In genomic region chr10:105044902-105045301, GRCh38 we compare ENCODE assay signal across 20 cellular contexts.
DNase-seq lines count a peak whose midpoint lies in the region; ATAC-seq, FAIRE-seq and TF ChIP-seq lines count a peak whose summit lies in the region.
"Had no signal": no experiment of that assay in that cellular context is flagged by ENCODE, and none has a peak within 500 bp of the region (broad histone marks: within the 10 kb centered on the region; RNA-seq: fewer than 3 reads in every experiment).

No MANE protein-coding gene starts in this region.

- H3K27ac Mint-ChIP-seq in T-cell, result no peak overlapping the region
- H3K27ac Mint-ChIP-seq: CD14-positive monocyte; CD4-positive, alpha-beta memory T cell; CD4-positive, CD25-positive, alpha-beta regulatory T cell; CD8-positive, alpha-beta memory T cell had no signal

- TF ChIP-seq RAD21 in GM12878 (IDR thresholded peaks at IDR 0.05; ENCODE audit: insufficient read depth, low read depth, low read length), result no peak

- H3K9ac ChIP-seq in MM.1S (ENCODE audit: low read length) (no peak overlapping the region), GM12878 (ENCODE audit: control insufficient read depth, insufficient read depth, low read length) (no peak overlapping the region)
- H3K9ac ChIP-seq: BLaER1 had no signal

- no peak for FAIRE-seq in GM12878 (lab: Jason Lieb, UNC)
- FAIRE-seq: A204.1, D721Med, GM12891 had no signal

- H3K4me3 Mint-ChIP-seq in T-cell, result no peak overlapping the region
- H3K4me3 Mint-ChIP-seq: CD14-positive monocyte; CD4-positive, alpha-beta memory T cell; CD4-positive, CD25-positive, alpha-beta regulatory T cell; CD8-positive, alpha-beta memory T cell had no signal

- peaks cover 0 to 17% (median 7%) of the 10 kb centered on the region in 3 donors for H3K9me3 Mint-ChIP-seq in T-cell

- in situ Hi-C loops in GM12878 (cut with MboI), result no loop called here

- H3K27ac ChIP-seq in MM.1S (ENCODE audit: low read length) (peak overlapping the region; percentile 46; the same call in 1 of the 2 replicates), GM12878 (ENCODE audit: control insufficient read depth, insufficient read depth) (no peak overlapping the region), thyroid gland (no peak overlapping the region)
- H3K27ac ChIP-seq: BLaER1 had no signal

- peaks cover 46% of the 10 kb centered on the region for H3K4me1 ChIP-seq in MM.1S (ENCODE audit: low read length)
- H3K4me1 ChIP-seq in GM12878 (ENCODE audit: control insufficient read depth, insufficient read depth, low read length), result no peaks in the 10 kb centered on the region
- no peaks in the 10 kb centered on the region for H3K4me1 ChIP-seq in thyroid gland
- H3K4me1 ChIP-seq: BE2C, BLaER1 had no signal

- no TSS peak for BruUV-seq in GM12878 (replicated peaks; lab: Mats Ljungman, UMichigan)

- peak; percentile 66 for DNase-seq in MM.1S
- no peak for DNase-seq in GM12878 (ENCODE audit: low read depth, low spot score)
- DNase-seq in T-cell, result no peak
- no peak for DNase-seq in thyroid gland
- DNase-seq: 8988T; ACHN; BE2C; C1 segment of cervical spinal cord; CD4-positive, alpha-beta memory T cell; CD4-positive, CD25-positive, alpha-beta regulatory T cell; CD8-positive, alpha-beta memory T cell; COR-L47; DMS79 treated with DMSO at 0.1 percent for 48 hours; GDM1 had no signal

- intact Hi-C loops in GM12878 (cut with micrococcal nuclease; ENCODE audit: unreplicated experiment), result no loop called here
- intact Hi-C loops in thyroid gland (cut with DNase I), result no loop called here

- CTCF ChIA-PET in GM12878 (lab: Yijun Ruan, JAX), result no interaction called here
- CTCF ChIA-PET in T-cell (lab: Charles Lee), result no interaction called here

- H3K4me3 ChIP-seq in MM.1S (ENCODE audit: low read length) (0 out of 2 replicates have a peak overlapping the region, but pooled peaks have one; percentile 7), GM12878 (no peak overlapping the region), thyroid gland (replicated peaks in 1 of 3) (no peak overlapping the region)
- H3K4me3 ChIP-seq: BLaER1 had no signal

- no peaks in the 10 kb centered on the region for H3K4me1 Mint-ChIP-seq in T-cell
- H3K4me1 Mint-ChIP-seq: CD14-positive monocyte; CD4-positive, CD25-positive, alpha-beta regulatory T cell; CD8-positive, alpha-beta memory T cell had no signal

- H3K4me2 ChIP-seq in MM.1S (ENCODE audit: low read depth, low read length) (peak overlapping the region; percentile 51), GM12878 (ENCODE audit: control insufficient read depth, insufficient read depth) (no peak overlapping the region)
- H3K4me2 ChIP-seq: BLaER1 had no signal

- H3K36me3 ChIP-seq in MM.1S (replicated peaks; ENCODE audit: insufficient read depth, low read length), result no peaks in the 10 kb centered on the region
- no peaks in the 10 kb centered on the region for H3K36me3 ChIP-seq in GM12878 (ENCODE audit: control insufficient read depth in 2 of 2, insufficient read depth in 2 of 2, low read length in 1 of 2)
- no peaks in the 10 kb centered on the region for H3K36me3 ChIP-seq in thyroid gland
- H3K36me3 ChIP-seq: BE2C, BLaER1 had no signal

- H3K9me3 ChIP-seq in MM.1S (replicated peaks; ENCODE audit: insufficient read depth, low read length), result no peaks in the 10 kb centered on the region
- no peaks in the 10 kb centered on the region for H3K9me3 ChIP-seq in GM12878 (replicated peaks; ENCODE audit: control insufficient read depth, insufficient read depth, low read length)
- no peaks in the 10 kb centered on the region for H3K9me3 ChIP-seq in thyroid gland
- H3K9me3 ChIP-seq: BE2C, BLaER1 had no signal

- 0% methylated on average over 2 of the region's 3 CpGs for WGBS in GM12878 (ENCODE audit: insufficient coverage, insufficient replicate concordance, low lambda C conversion rate, missing lambda C conversion rate)
- WGBS in thyroid gland, 2 donors, result 56 to 67% methylated on average over 3 of the region's 3 CpGs

- no peaks in the 10 kb centered on the region for H3K27me3 ChIP-seq in MM.1S (replicated peaks; ENCODE audit: insufficient read depth, low read length)
- H3K27me3 ChIP-seq in GM12878 (replicated peaks in 1 of 2; ENCODE audit: control insufficient read depth in 2 of 2, insufficient read depth in 2 of 2, low read length in 1 of 2), result no peaks in the 10 kb centered on the region
- no peaks in the 10 kb centered on the region for H3K27me3 ChIP-seq in thyroid gland
- H3K27me3 ChIP-seq: BE2C, BLaER1 had no signal

- POLR2A ChIA-PET in GM12878 (lab: Charles Lee), result no interaction called here
- POLR2A ChIA-PET in T-cell (lab: Charles Lee), result no interaction called here

- H4K20me1 ChIP-seq in MM.1S (ENCODE audit: insufficient read depth, low read length), result no peaks in the 10 kb centered on the region
- H4K20me1 ChIP-seq in GM12878 (ENCODE audit: control insufficient read depth, insufficient read depth), result no peaks in the 10 kb centered on the region
- H4K20me1 ChIP-seq: BLaER1 had no signal

- H3K79me2 ChIP-seq in MM.1S (ENCODE audit: low read length) (no peaks in the 10 kb centered on the region), GM12878 (ENCODE audit: control insufficient read depth, insufficient read depth, low read length) (no peaks in the 10 kb centered on the region)

- TF ChIP-seq CTCF in MM.1S (IDR thresholded peaks at IDR 0.05; ENCODE audit: low read length) (0 out of 2 replicates have a peak, but pooled peaks have one; percentile 3), GM12878 (IDR thresholded peaks at IDR 0.05 in 2 of 3, conservative IDR thresholded peaks at IDR 0.05 in 1 of 3; ENCODE audit: control insufficient read depth in 2 of 3, extremely low read depth in 1 of 3, insufficient read depth in 1 of 3, low read depth in 3 of 3, low read length in 3 of 3) (no peak), thyroid gland (IDR thresholded peaks at IDR 0.05) (no peak)

- peaks cover 22% of the 10 kb centered on the region; the same call in 1 of the 2 replicates for H3F3A ChIP-seq in MM.1S (ENCODE audit: insufficient read depth, low read length)

- TF ChIP-seq EP300 in GM12878 (IDR thresholded peaks at IDR 0.05; ENCODE audit: borderline replicate concordance in 1 of 2, control insufficient read depth in 1 of 2, low read depth in 2 of 2, low read length in 2 of 2), result no peak

- peak overlapping the region; percentile 44; the same call in 1 of the 2 replicates for H2AFZ ChIP-seq in MM.1S (ENCODE audit: low read length)
- H2AFZ ChIP-seq in GM12878 (ENCODE audit: control insufficient read depth, low read depth, low read length), result no peak overlapping the region

- ATAC-seq in GM18867 (IDR thresholded peaks at IDR 0.05; ENCODE audit: unreplicated experiment), result peak; percentile 55
- ATAC-seq in GM12878, result peak; percentile 24; the same call in 1 of the 3 replicates
- no peak for ATAC-seq in T-cell (replicated peaks in 1 of 4)

- H3K27me3 Mint-ChIP-seq in T-cell, result peaks cover 0 to 4% of the 10 kb centered on the region in 2 donors
- H3K27me3 Mint-ChIP-seq: CD4-positive, CD25-positive, alpha-beta regulatory T cell; CD8-positive, alpha-beta memory T cell had no signal

- H3K36me3 Mint-ChIP-seq in T-cell, result peaks cover 3% of the 10 kb centered on the region
- H3K36me3 Mint-ChIP-seq: CD14-positive monocyte; CD4-positive, alpha-beta memory T cell; CD4-positive, CD25-positive, alpha-beta regulatory T cell; CD8-positive, alpha-beta memory T cell had no signal

- H3K9me2 ChIP-seq in MM.1S (replicated peaks; ENCODE audit: insufficient read depth, low read length), result no peaks in the 10 kb centered on the region

- TF ChIP-seq POLR2A in GM12878 (IDR thresholded peaks at IDR 0.05; ENCODE audit: low read depth, low read length) (no peak), thyroid gland (IDR thresholded peaks at IDR 0.05) (no peak)

- RAD21 ChIA-PET in GM12878 (lab: Charles Lee; ENCODE audit: unreplicated experiment), result no interaction called here

- SMC1A ChIA-PET in GM12878 (lab: Charles Lee; ENCODE audit: uncharacterized antibody, unreplicated experiment), result no interaction called here

TF ChIP-seq in GM12878, 131 proteins besides CTCF, POLR2A, EP300 and RAD21 (continues in another document):
- TF ChIP-seq NFIC (IDR thresholded peaks at IDR 0.05; ENCODE audit: low read depth, low read length) (no peak), ETV6 (conservative IDR thresholded peaks at IDR 0.05 in 1 of 2, IDR thresholded peaks at IDR 0.05 in 1 of 2; ENCODE audit: borderline replicate concordance in 1 of 2, low read depth in 1 of 2) (no peak), IRF5 (IDR thresholded peaks at IDR 0.05; ENCODE audit: borderline replicate concordance) (no peak), BRCA1 (IDR thresholded peaks at IDR 0.05; ENCODE audit: low read depth, low read length) (no peak), ZNF384 (IDR thresholded peaks at IDR 0.05; ENCODE audit: borderline replicate concordance, low read depth, low read length) (no peak), CHD1 (IDR thresholded peaks at IDR 0.05; ENCODE audit: low read depth, low read length) (no peak), MXI1 (IDR thresholded peaks at IDR 0.05; ENCODE audit: low read depth, low read length) (no peak), BCL3 (IDR thresholded peaks at IDR 0.05; ENCODE audit: borderline replicate concordance, insufficient read depth, low read depth, low read length, poor library complexity, severe bottlenecking) (no peak), GABPA (IDR thresholded peaks at IDR 0.05; ENCODE audit: low read depth) (no peak), HCFC1 (IDR thresholded peaks at IDR 0.05; ENCODE audit: low read length) (no peak), NR2C2 (IDR thresholded peaks at IDR 0.05; ENCODE audit: borderline replicate concordance, control insufficient read depth, insufficient read length, low read depth) (no peak), SMAD1 (IDR thresholded peaks at IDR 0.05; ENCODE audit: low read depth, partially characterized antibody) (no peak)

Comparison
In these comparisons a context has a peak if more than half of its experiments do, and no peak if none do; other contexts are left out.
1. ATAC-seq: peak in GM18867 (single experiment) and GM12878 (single experiment); none in T-cell (0 of 4).